Comparison of ENCODE assay signal across 8 cellular contexts in genomic region chr1:3724416-3725030, GRCh38. TPM values are rescaled to one million over a fixed set of nuclear protein-coding genes. Genes with fewer than 3 reads are reported as not detected.
DNase-seq lines count a peak whose midpoint lies in the region; ATAC-seq and TF ChIP-seq lines count a peak whose summit lies in the region.
"Not testable (repeated sequence)": the region's sequence is repeated elsewhere in the genome, so short reads cannot be mapped to it uniquely, and the experiment has no call there.

No MANE protein-coding gene starts in this region.

- H3K27me3 Mint-ChIP-seq in activated CD8-positive, alpha-beta memory T cell treated with anti-CD3 and anti-CD28 coated beads, Interleukin-2, amount 10 ng/mL, durations not matched to agents 7 days and 5 days; immature natural killer cell (ENCODE audit: low read depth in 3 of 3): not testable (repeated sequence)

- H3K4me3 Mint-ChIP-seq in activated CD8-positive, alpha-beta memory T cell treated with anti-CD3 and anti-CD28 coated beads, Interleukin-2, amount 10 ng/mL, durations not matched to agents 7 days and 5 days; immature natural killer cell: not testable (repeated sequence)

- not testable (repeated sequence) for H3K4me3 ChIP-seq in colonic mucosa, gastrocnemius medialis, upper lobe of left lung

- H3K27me3 ChIP-seq in colonic mucosa, upper lobe of left lung: not testable (repeated sequence)
- peaks cover 0 to 17% (median 13%) of the 10 kb centered on the region in 3 donors for H3K27me3 ChIP-seq in gastrocnemius medialis

- not testable (repeated sequence) for H3K36me3 Mint-ChIP-seq in activated CD8-positive, alpha-beta memory T cell treated with anti-CD3 and anti-CD28 coated beads, Interleukin-2, amount 10 ng/mL, durations not matched to agents 7 days and 5 days; immature natural killer cell

- intact Hi-C loops in colonic mucosa (cut with DNase I) (loop anchor here (10.0 kb wide), 1 partner anchor 230 kb away; no protein-coding TSS in a partner anchor), gastrocnemius medialis (cut with DNase I; ENCODE audit: low total_unique reads) (loop anchor here (1.0 kb wide), 1 partner anchor 29 kb away; no protein-coding TSS in a partner anchor)

- not testable (repeated sequence) for TF ChIP-seq EP300 in upper lobe of left lung (IDR thresholded peaks at IDR 0.05)

- in situ Hi-C loops in G401 (cut with HindIII; ENCODE audit: low sequenced_read_pairs) = not testable (repeated sequence)
- in situ Hi-C loops in gastrocnemius medialis (cut with MboI; ENCODE audit: low sequenced_read_pairs in 4 of 4) = loop anchor here in 1 of 4 donors (25.0 kb wide), 1 partner anchor 88 kb away; no protein-coding TSS in a partner anchor

- H3K36me3 ChIP-seq in colonic mucosa, gastrocnemius medialis, upper lobe of left lung: not testable (repeated sequence)

- not testable (repeated sequence) for TF ChIP-seq POLR2A in gastrocnemius medialis (IDR thresholded peaks at IDR 0.05); upper lobe of left lung (IDR thresholded peaks at IDR 0.05)

- 36 to 43% methylated on average over 14 to 18 of the region's 18 CpGs for WGBS in upper lobe of left lung, 2 donors

- H3K4me1 Mint-ChIP-seq in activated CD8-positive, alpha-beta memory T cell treated with anti-CD3 and anti-CD28 coated beads, Interleukin-2, amount 10 ng/mL, durations not matched to agents 7 days and 5 days = not testable (repeated sequence)
- peaks cover 0 to 11% of the 10 kb centered on the region in 2 donors for H3K4me1 Mint-ChIP-seq in immature natural killer cell

- not testable (repeated sequence) for H3K9ac ChIP-seq in colonic mucosa (ENCODE audit: low read depth in 2 of 2, low read length in 2 of 2)

- ATAC-seq in activated CD8-positive, alpha-beta memory T cell treated with anti-CD3 and anti-CD28 coated beads, Interleukin-2, amount 10 ng/mL, durations not matched to agents 7 days and 5 days = peak; percentile 72
- peak; percentile 39 to 61 for ATAC-seq in gastrocnemius medialis
- ATAC-seq in upper lobe of left lung (ENCODE audit: low FRiP score in 2 of 2) = peak; percentile 3 to 67

- H3K9me3 Mint-ChIP-seq in activated CD8-positive, alpha-beta memory T cell treated with anti-CD3 and anti-CD28 coated beads, Interleukin-2, amount 10 ng/mL, durations not matched to agents 7 days and 5 days (ENCODE audit: low read depth); immature natural killer cell: not testable (repeated sequence)

- not testable (repeated sequence) for H3K27ac ChIP-seq in colonic mucosa, gastrocnemius medialis, upper lobe of left lung

- CTCF ChIA-PET in activated CD8-positive, alpha-beta memory T cell treated with anti-CD3 and anti-CD28 coated beads, Interleukin-2, amount 10 ng/mL, durations not matched to agents 7 days and 5 days (lab: Charles Lee) = interaction anchor here (0.6 to 1.8 kb wide), 15 partner anchors 10 to 411 kb away, joined by 3 to 9 read pairs (median 3); no protein-coding TSS in a partner anchor

- DNase-seq in G401 (ENCODE audit: low spot score) (peak; percentile 83), M059J (ENCODE audit: low read depth) (peak; percentile 52), RPMI7951 (ENCODE audit: low read depth) (peak; percentile 42), colonic mucosa (peak; percentile 71), immature natural killer cell (peak; percentile 57 to 69 (median 58)), gastrocnemius medialis (peak in 1 of 2 donors; percentile 36), upper lobe of left lung (peak in 1 of 2 donors; percentile 60)
- peak; percentile 78 for DNase-seq in activated CD8-positive, alpha-beta memory T cell treated with anti-CD3 and anti-CD28 coated beads, Interleukin-2, amount 10 ng/mL, durations not matched to agents 7 days and 5 days

- H3K4me1 ChIP-seq in colonic mucosa, gastrocnemius medialis, upper lobe of left lung: not testable (repeated sequence)

- H3K27ac Mint-ChIP-seq in activated CD8-positive, alpha-beta memory T cell treated with anti-CD3 and anti-CD28 coated beads, Interleukin-2, amount 10 ng/mL, durations not matched to agents 7 days and 5 days; immature natural killer cell: not testable (repeated sequence)

- peak; percentile 92 for TF ChIP-seq CTCF in colonic mucosa (IDR thresholded peaks at IDR 0.05)
- peak; percentile 71 to 95 (median 88) for TF ChIP-seq CTCF in gastrocnemius medialis (IDR thresholded peaks at IDR 0.05 in 4 of 5, conservative IDR thresholded peaks at IDR 0.05 in 1 of 5)
- peak; percentile 83 to 89 (median 88) for TF ChIP-seq CTCF in upper lobe of left lung (IDR thresholded peaks at IDR 0.05)

- not testable (repeated sequence) for H3K9me3 ChIP-seq in colonic mucosa, gastrocnemius medialis, upper lobe of left lung

RNA-seq across cellular contexts. Expression of gene CCDC27, which starts 27.7 kb away (rescaled TPM):
- not detected in 2 replicates for total RNA-seq in G401 (2014; rRNA removed; shearing (Covaris generic))
- total RNA-seq in M059J (2014; rRNA removed; shearing (Covaris generic)) = not detected in 2 replicates
- not detected in 2 replicates for total RNA-seq in RPMI7951 (2014; rRNA removed; shearing (Covaris generic))
- total RNA-seq in activated CD8-positive, alpha-beta memory T cell treated with anti-CD3 and anti-CD28 coated beads, Interleukin-2, amount 10 ng/mL, durations not matched to agents 7 days and 5 days = not detected
- total RNA-seq in colonic mucosa (not detected), gastrocnemius medialis (under 1 TPM in 1 of 4 donors, not detected in 3; 0.09 TPM), upper lobe of left lung (not detected)
- polyA plus RNA-seq in immature natural killer cell = not detected

RNA-seq across cellular contexts. Expression of gene SMIM1, which starts 48.0 kb away (rescaled TPM):
- 20.1 and 26.6 TPM in 2 replicates for total RNA-seq in G401 (2014; rRNA removed; shearing (Covaris generic))
- total RNA-seq in M059J (2014; rRNA removed; shearing (Covaris generic)) = not detected in 2 replicates
- 3.4 TPM in 1 of 2 replicates, not detected in the other for total RNA-seq in RPMI7951 (2014; rRNA removed; shearing (Covaris generic))
- not detected for total RNA-seq in activated CD8-positive, alpha-beta memory T cell treated with anti-CD3 and anti-CD28 coated beads, Interleukin-2, amount 10 ng/mL, durations not matched to agents 7 days and 5 days
- total RNA-seq in colonic mucosa (1 to 10 TPM; 1.9 to 2.4 TPM), gastrocnemius medialis (1 to 10 TPM in 2 of 4 donors, not detected in 2; 1.4 to 3.7 TPM), upper lobe of left lung (10 to 100 TPM in 4 of 6 donors, 1 to 10 TPM in 2; 2.8 to 20.8 (median 13.5) TPM)
- under 1 TPM in 1 of 3 donors, not detected in 2; 0.96 TPM for polyA plus RNA-seq in immature natural killer cell
